13 cellular contexts compared by ENCODE assay signal in genomic region chr18:57841568-57841967, GRCh38. TPM values are rescaled to one million over a fixed set of nuclear protein-coding genes. Genes with fewer than 3 reads are reported as not detected.
DNase-seq lines count a peak whose midpoint lies in the region; ATAC-seq and TF ChIP-seq lines count a peak whose summit lies in the region.
"Had no signal": no experiment of that assay in that cellular context is flagged by ENCODE, and none has a peak within 500 bp of the region (broad histone marks: within the 10 kb centered on the region; RNA-seq: fewer than 3 reads in every experiment).

No MANE protein-coding gene starts in this region.

- no peak for DNase-seq in activated CD4-positive, CD25-positive, alpha-beta regulatory T cell treated with anti-CD3 and anti-CD28 coated beads, Interleukin-2, amount 50 U/mL, for 72 hours
- DNase-seq in T-helper 9 cell, result no peak
- DNase-seq in body of pancreas, result no peak
- DNase-seq in NCI-H2029 (lab: John Stamatoyannopoulos, UW), result no peak
- DNase-seq: adrenal gland; effector memory CD8-positive, alpha-beta T cell; NCI-H2081 had no signal

- intact Hi-C loops in body of pancreas (cut with DNase I), result no loop called here

- H3K27me3 Mint-ChIP-seq in activated naive CD8-positive, alpha-beta T cell, result peaks cover 7% of the 10 kb centered on the region

- H3K9me3 ChIP-seq in body of pancreas, result no peaks in the 10 kb centered on the region
- H3K9me3 ChIP-seq: adrenal gland had no signal

- H3K4me3 ChIP-seq in body of pancreas, result no peak overlapping the region
- H3K4me3 ChIP-seq: adrenal gland, hepatocyte had no signal

- WGBS in body of pancreas, 2 donors, result 66 to 78% methylated on average over 2 of the region's 2 CpGs

- H3K27ac Mint-ChIP-seq in activated naive CD8-positive, alpha-beta T cell, result peak overlapping the region; percentile 61
- H3K27ac Mint-ChIP-seq: effector memory CD8-positive, alpha-beta T cell had no signal

- no peak for TF ChIP-seq POLR2A in body of pancreas (IDR thresholded peaks at IDR 0.05)

- H3K36me3 ChIP-seq in body of pancreas (replicated peaks in 1 of 2; ENCODE audit: insufficient read depth in 1 of 2, low read depth in 2 of 2), result no peaks in the 10 kb centered on the region
- H3K36me3 ChIP-seq: adrenal gland had no signal

- H3K27ac ChIP-seq in body of pancreas, result no peak overlapping the region
- H3K27ac ChIP-seq: 22Rv1, adrenal gland, hepatocyte had no signal

- no peaks in the 10 kb centered on the region for H3K9me3 Mint-ChIP-seq in activated naive CD8-positive, alpha-beta T cell (ENCODE audit: low read depth)
- H3K9me3 Mint-ChIP-seq: effector memory CD8-positive, alpha-beta T cell had no signal

- H3K4me1 Mint-ChIP-seq in activated naive CD8-positive, alpha-beta T cell (ENCODE audit: low read depth), result peaks cover 26% of the 10 kb centered on the region

- no peaks in the 10 kb centered on the region for H3K36me3 Mint-ChIP-seq in activated naive CD8-positive, alpha-beta T cell

- TF ChIP-seq CTCF in body of pancreas (IDR thresholded peaks at IDR 0.05), result no peak

- H3K4me1 ChIP-seq in body of pancreas, result peaks cover 10% of the 10 kb centered on the region

- H3K27me3 ChIP-seq in body of pancreas, result no peaks in the 10 kb centered on the region
- H3K27me3 ChIP-seq: adrenal gland, hepatocyte had no signal

- no peak overlapping the region for H3K4me3 Mint-ChIP-seq in activated naive CD8-positive, alpha-beta T cell
- H3K4me3 Mint-ChIP-seq: effector memory CD8-positive, alpha-beta T cell had no signal

- ATAC-seq in activated CD4-positive, CD25-positive, alpha-beta regulatory T cell treated with anti-CD3 and anti-CD28 coated beads, Interleukin-2, amount 50 U/mL, for 24 hours, result peak; percentile 15 to 28
- peak; percentile 45 for ATAC-seq in GM19467 (IDR thresholded peaks at IDR 0.05; ENCODE audit: unreplicated experiment)
- peak; percentile 40 for ATAC-seq in HG03045 (IDR thresholded peaks at IDR 0.05; ENCODE audit: unreplicated experiment)
- no peak for ATAC-seq in body of pancreas
- ATAC-seq: effector memory CD8-positive, alpha-beta T cell had no signal

RNA-seq across cellular contexts. Expression of gene ATP8B1, which starts 38.5 kb away (rescaled TPM):
- 10 to 100 TPM; 18.5 to 41.5 TPM for total RNA-seq in body of pancreas
